Comparison of ENCODE assay signal across 15 cellular contexts in the genomic region with DNA sequence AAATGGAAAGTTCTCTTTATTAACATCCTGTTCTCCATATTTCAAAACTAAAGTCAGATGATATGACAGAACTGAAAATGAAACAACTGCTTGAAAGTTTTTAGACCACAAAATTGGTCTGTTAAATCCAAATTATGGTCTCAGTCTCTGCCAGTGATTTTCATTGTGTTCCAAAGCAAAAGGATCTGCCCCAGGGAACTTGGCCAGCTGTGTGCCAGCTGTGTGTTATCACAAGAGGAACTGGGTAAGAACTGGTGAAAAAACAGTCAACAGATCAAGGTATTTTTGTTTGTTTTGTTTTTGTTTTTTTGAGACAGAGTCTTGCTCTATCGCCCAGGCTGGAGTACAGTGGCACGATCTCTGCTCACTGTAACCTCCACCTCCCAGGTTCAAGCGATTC.
DNase-seq lines count a peak whose midpoint lies in the region; ATAC-seq, FAIRE-seq and TF ChIP-seq lines count a peak whose summit lies in the region.
"Had no signal": no experiment of that assay in that cellular context is flagged by ENCODE, and none has a peak within 500 bp of the region (broad histone marks: within the 10 kb centered on the region; RNA-seq: fewer than 3 reads in every experiment).

No MANE protein-coding gene starts in this region.

- no peaks in the 10 kb centered on the region for H3K27me3 Mint-ChIP-seq in CD4-positive, alpha-beta memory T cell
- H3K27me3 Mint-ChIP-seq in nephron progenitor cell (ENCODE audit: low read depth, poor library complexity): peaks cover 3% of the 10 kb centered on the region

- no peaks in the 10 kb centered on the region for H3K9me3 ChIP-seq in GM12878 (replicated peaks; ENCODE audit: control insufficient read depth, insufficient read depth, low read length)
- no peaks in the 10 kb centered on the region for H3K9me3 ChIP-seq in CD4-positive, alpha-beta memory T cell (ENCODE audit: control insufficient read depth in 1 of 2, low read length in 2 of 2)
- H3K9me3 ChIP-seq: SJCRH30 had no signal

- TF ChIP-seq CTCF in GM12878 (IDR thresholded peaks at IDR 0.05 in 2 of 3, conservative IDR thresholded peaks at IDR 0.05 in 1 of 3; ENCODE audit: control insufficient read depth in 2 of 3, extremely low read depth in 1 of 3, insufficient read depth in 1 of 3, low read depth in 3 of 3, low read length in 3 of 3) (no peak), nephron progenitor cell (IDR thresholded peaks at IDR 0.05) (no peak)

- no peaks in the 10 kb centered on the region for H3K4me1 Mint-ChIP-seq in CD4-positive, alpha-beta memory T cell
- H3K4me1 Mint-ChIP-seq in nephron progenitor cell: no peaks in the 10 kb centered on the region
- H3K4me1 Mint-ChIP-seq: mesothelial cell of epicardium had no signal

- no peaks in the 10 kb centered on the region for H4K20me1 ChIP-seq in GM12878 (ENCODE audit: control insufficient read depth, insufficient read depth)

- intact Hi-C loops in GM12878 (cut with micrococcal nuclease; ENCODE audit: unreplicated experiment): no loop called here
- intact Hi-C loops in CD4-positive, alpha-beta memory T cell (cut with micrococcal nuclease): no loop called here

- H3K9ac ChIP-seq in GM12878 (ENCODE audit: control insufficient read depth, insufficient read depth, low read length): no peak overlapping the region

- SMC1A ChIA-PET in GM12878 (lab: Charles Lee; ENCODE audit: uncharacterized antibody, unreplicated experiment): no interaction called here

- H3K27ac ChIP-seq in GM12878 (ENCODE audit: control insufficient read depth, insufficient read depth): peak overlapping the region; percentile 3
- H3K27ac ChIP-seq in CD4-positive, alpha-beta memory T cell (ENCODE audit: low read depth, low read length): no peak overlapping the region
- H3K27ac ChIP-seq: dorsolateral prefrontal cortex, SJCRH30 had no signal

- peak overlapping the region; percentile 32 for H3K4me2 ChIP-seq in GM12878 (ENCODE audit: control insufficient read depth, insufficient read depth)

- TF ChIP-seq POLR2A in GM12878 (IDR thresholded peaks at IDR 0.05; ENCODE audit: low read depth, low read length): no peak

- no peak overlapping the region for H3K27ac Mint-ChIP-seq in CD4-positive, alpha-beta memory T cell
- no peak overlapping the region for H3K27ac Mint-ChIP-seq in nephron progenitor cell
- H3K27ac Mint-ChIP-seq: mesothelial cell of epicardium had no signal

- H3K79me2 ChIP-seq in GM12878 (ENCODE audit: control insufficient read depth, insufficient read depth, low read length): no peaks in the 10 kb centered on the region

- TF ChIP-seq RAD21 in GM12878 (IDR thresholded peaks at IDR 0.05; ENCODE audit: insufficient read depth, low read depth, low read length): no peak

- H3K27me3 ChIP-seq in GM12878 (replicated peaks in 1 of 2; ENCODE audit: control insufficient read depth in 2 of 2, insufficient read depth in 2 of 2, low read length in 1 of 2): no peaks in the 10 kb centered on the region
- H3K27me3 ChIP-seq in CD4-positive, alpha-beta memory T cell (ENCODE audit: insufficient read depth, low read length): no peaks in the 10 kb centered on the region
- H3K27me3 ChIP-seq: dorsolateral prefrontal cortex, SJCRH30 had no signal

- POLR2A ChIA-PET in GM12878 (lab: Charles Lee): interaction anchor here (0.6 kb wide), 1 partner anchor 303 kb away, joined by 7 read pairs; no protein-coding TSS in a partner anchor
- POLR2A ChIA-PET in CD4-positive, alpha-beta memory T cell (lab: Charles Lee; ENCODE audit: partially characterized antibody): no interaction called here

- H3K36me3 Mint-ChIP-seq in CD4-positive, alpha-beta memory T cell: peaks cover 3 to 4% of the 10 kb centered on the region in 2 donors
- no peaks in the 10 kb centered on the region for H3K36me3 Mint-ChIP-seq in nephron progenitor cell (ENCODE audit: low read depth)
- H3K36me3 Mint-ChIP-seq: mesothelial cell of epicardium had no signal

- DNase-seq in GM12878 (ENCODE audit: low read depth, low spot score): peak; percentile 53
- no peak for DNase-seq in CD4-positive, alpha-beta memory T cell
- no peak for DNase-seq in activated effector memory CD4-positive, alpha-beta T cell treated with Interleukin-2 at 50 U/mL for 16 hours
- no peak for DNase-seq in cerebellar nuclear complex (lab: John Stamatoyannopoulos, UW)
- no peak for DNase-seq in nephron progenitor cell
- DNase-seq: activated naive CD4-positive, alpha-beta T cell treated with anti-CD3 and anti-CD28 coated beads, Interleukin-2, amount 50 U/mL, for 16 hours; dorsolateral prefrontal cortex; head of caudate nucleus; NCI-H446; SJCRH30 had no signal

- CTCF ChIA-PET in GM12878 (lab: Yijun Ruan, JAX): no interaction called here
- CTCF ChIA-PET in CD4-positive, alpha-beta memory T cell (lab: Charles Lee; ENCODE audit: partially characterized antibody): no interaction called here

- BruUV-seq in GM12878 (replicated peaks; lab: Mats Ljungman, UMichigan): no TSS peak

- FAIRE-seq in GM12878 (lab: Jason Lieb, UNC): peak; percentile 70

- no peaks in the 10 kb centered on the region for H3K36me3 ChIP-seq in GM12878 (ENCODE audit: control insufficient read depth in 2 of 2, insufficient read depth in 2 of 2, low read length in 1 of 2)
- no peaks in the 10 kb centered on the region for H3K36me3 ChIP-seq in CD4-positive, alpha-beta memory T cell (ENCODE audit: insufficient read depth, low read length)
- H3K36me3 ChIP-seq: SJCRH30 had no signal

- RAD21 ChIA-PET in GM12878 (lab: Charles Lee; ENCODE audit: unreplicated experiment): no interaction called here

- no peak overlapping the region; the same call in 1 of the 2 replicates for H2AFZ ChIP-seq in GM12878 (ENCODE audit: control insufficient read depth, low read depth, low read length)

- no peak overlapping the region for H3K4me3 Mint-ChIP-seq in CD4-positive, alpha-beta memory T cell
- H3K4me3 Mint-ChIP-seq in nephron progenitor cell: no peak overlapping the region
- H3K4me3 Mint-ChIP-seq: mesothelial cell of epicardium had no signal

- in situ Hi-C loops in GM12878 (cut with MboI): no loop called here

- peaks cover 0 to 9% (median 0%) of the 10 kb centered on the region in 8 donors for H3K9me3 Mint-ChIP-seq in CD4-positive, alpha-beta memory T cell
- H3K9me3 Mint-ChIP-seq in nephron progenitor cell: no peaks in the 10 kb centered on the region
- H3K9me3 Mint-ChIP-seq: mesothelial cell of epicardium had no signal

- H3K4me3 ChIP-seq in GM12878: peak overlapping the region; percentile 18; the same call in 1 of the 2 replicates
- no peak overlapping the region for H3K4me3 ChIP-seq in CD4-positive, alpha-beta memory T cell (ENCODE audit: low read length in 2 of 2)
- H3K4me3 ChIP-seq: dorsolateral prefrontal cortex, SJCRH30 had no signal

- no peak for TF ChIP-seq EP300 in GM12878 (IDR thresholded peaks at IDR 0.05; ENCODE audit: borderline replicate concordance in 1 of 2, control insufficient read depth in 1 of 2, low read depth in 2 of 2, low read length in 2 of 2)

- peaks cover 39% of the 10 kb centered on the region for H3K4me1 ChIP-seq in GM12878 (ENCODE audit: control insufficient read depth, insufficient read depth, low read length)
- H3K4me1 ChIP-seq in CD4-positive, alpha-beta memory T cell (ENCODE audit: insufficient read depth, low read length): no peaks in the 10 kb centered on the region
- H3K4me1 ChIP-seq: SJCRH30 had no signal

- WGBS in GM12878 (ENCODE audit: insufficient coverage, insufficient replicate concordance, low lambda C conversion rate, missing lambda C conversion rate): 19% methylated on average over 3 of the region's 3 CpGs

- peak; percentile 49 for ATAC-seq in GM18508 (IDR thresholded peaks at IDR 0.05; ENCODE audit: insufficient read depth, unreplicated experiment)
- peak; percentile 64 for ATAC-seq in GM21381 (IDR thresholded peaks at IDR 0.05; ENCODE audit: unreplicated experiment)
- peak; percentile 58 for ATAC-seq in HG03066 (IDR thresholded peaks at IDR 0.05; ENCODE audit: low read depth, unreplicated experiment)
- peak; percentile 78 for ATAC-seq in GM12878
- ATAC-seq: sciatic nerve had no signal

TF ChIP-seq in GM12878, 131 proteins besides CTCF, POLR2A, EP300 and RAD21 (continues in another document):
- TF ChIP-seq YBX1 (IDR thresholded peaks at IDR 0.05) (no peak), PAX5 (IDR thresholded peaks at IDR 0.05; ENCODE audit: borderline replicate concordance, low read depth, low read length) (0 out of 2 replicates have a peak, but pooled peaks have one; percentile 15), TCF12 (IDR thresholded peaks at IDR 0.05; ENCODE audit: low read depth, low read length) (peak; percentile 94), MYC (IDR thresholded peaks at IDR 0.05; ENCODE audit: insufficient read depth, insufficient read length, insufficient replicate concordance, low read length, severe bottlenecking) (no peak), SPI1 (IDR thresholded peaks at IDR 0.05; ENCODE audit: borderline replicate concordance, insufficient read depth, low read depth, low read length) (peak; percentile 84), TCF3 (IDR thresholded peaks at IDR 0.05; ENCODE audit: borderline replicate concordance, insufficient read depth, low read depth, low read length) (peak; percentile 95)
- TF ChIP-seq, protein P1, sequence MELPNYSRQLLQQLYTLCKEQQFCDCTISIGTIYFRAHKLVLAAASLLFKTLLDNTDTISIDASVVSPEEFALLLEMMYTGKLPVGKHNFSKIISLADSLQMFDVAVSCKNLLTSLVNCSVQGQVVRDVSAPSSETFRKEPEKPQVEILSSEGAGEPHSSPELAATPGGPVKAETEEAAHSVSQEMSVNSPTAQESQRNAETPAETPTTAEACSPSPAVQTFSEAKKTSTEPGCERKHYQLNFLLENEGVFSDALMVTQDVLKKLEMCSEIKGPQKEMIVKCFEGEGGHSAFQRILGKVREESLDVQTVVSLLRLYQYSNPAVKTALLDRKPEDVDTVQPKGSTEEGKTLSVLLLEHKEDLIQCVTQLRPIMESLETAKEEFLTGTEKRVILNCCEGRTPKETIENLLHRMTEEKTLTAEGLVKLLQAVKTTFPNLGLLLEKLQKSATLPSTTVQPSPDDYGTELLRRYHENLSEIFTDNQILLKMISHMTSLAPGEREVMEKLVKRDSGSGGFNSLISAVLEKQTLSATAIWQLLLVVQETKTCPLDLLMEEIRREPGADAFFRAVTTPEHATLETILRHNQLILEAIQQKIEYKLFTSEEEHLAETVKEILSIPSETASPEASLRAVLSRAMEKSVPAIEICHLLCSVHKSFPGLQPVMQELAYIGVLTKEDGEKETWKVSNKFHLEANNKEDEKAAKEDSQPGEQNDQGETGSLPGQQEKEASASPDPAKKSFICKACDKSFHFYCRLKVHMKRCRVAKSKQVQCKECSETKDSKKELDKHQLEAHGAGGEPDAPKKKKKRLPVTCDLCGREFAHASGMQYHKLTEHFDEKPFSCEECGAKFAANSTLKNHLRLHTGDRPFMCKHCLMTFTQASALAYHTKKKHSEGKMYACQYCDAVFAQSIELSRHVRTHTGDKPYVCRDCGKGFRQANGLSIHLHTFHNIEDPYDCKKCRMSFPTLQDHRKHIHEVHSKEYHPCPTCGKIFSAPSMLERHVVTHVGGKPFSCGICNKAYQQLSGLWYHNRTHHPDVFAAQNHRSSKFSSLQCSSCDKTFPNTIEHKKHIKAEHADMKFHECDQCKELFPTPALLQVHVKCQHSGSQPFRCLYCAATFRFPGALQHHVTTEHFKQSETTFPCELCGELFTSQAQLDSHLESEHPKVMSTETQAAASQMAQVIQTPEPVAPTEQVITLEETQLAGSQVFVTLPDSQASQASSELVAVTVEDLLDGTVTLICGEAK (IDR thresholded peaks at IDR 0.05; ENCODE audit: borderline replicate concordance): no peak
